In genomic region chr2:15591692-15592463, GRCh38 we compare ENCODE assay signal across 1 cellular context.
A peak's percentile ranks its signal among the peaks of the same experiment; 100 is the strongest.
TF ChIP-seq lines count a peak whose summit lies in the region.

DDX1 (plus strand) TSS chr2:15591868; CDS start chr2:15591934, 66 bp downstream.

TF ChIP-seq in K562, 482 proteins besides CTCF, POLR2A, EP300 and RAD21 (continued from another document and continues in another):
- TF ChIP-seq JUNB (CRISPR knock-in tag; conservative IDR thresholded peaks at IDR 0.05): no peak
- TF ChIP-seq AFF1 (IDR thresholded peaks at IDR 0.05; ENCODE audit: low read depth in 1 of 2, partially characterized antibody in 2 of 2): no peak
- TF ChIP-seq RREB1 (CRISPR knock-in tag; IDR thresholded peaks at IDR 0.05): no peak
- TF ChIP-seq GTF2E2 (tag; IDR thresholded peaks at IDR 0.05): peak; percentile 99
- peak; percentile 72; the same call in 1 of the 2 replicates for TF ChIP-seq ETS1 (conservative IDR thresholded peaks at IDR 0.05; ENCODE audit: control insufficient read depth, low read depth, low read length)
- TF ChIP-seq TCF7 (IDR thresholded peaks at IDR 0.05; ENCODE audit: borderline replicate concordance): 0 out of 2 replicates have a peak, but pooled peaks have one; percentile 54
- TF ChIP-seq CTBP1 (IDR thresholded peaks at IDR 0.05; ENCODE audit: borderline replicate concordance): peak; percentile 90
- TF ChIP-seq UBTF (IDR thresholded peaks at IDR 0.05; ENCODE audit: borderline replicate concordance in 1 of 2, low read depth in 2 of 2, low read length in 2 of 2): peak; percentile 86 to 96; a peak in 3 of 4 replicates
- TF ChIP-seq ZBTB7A (IDR thresholded peaks at IDR 0.05; ENCODE audit: borderline replicate concordance, control insufficient read depth, low read depth, low read length): peak; percentile 33; the same call in 1 of the 2 replicates
- TF ChIP-seq ESRRA (IDR thresholded peaks at IDR 0.05; ENCODE audit: borderline replicate concordance, low read depth): peak; percentile 69
- peak; percentile 88; the same call in 1 of the 2 replicates for TF ChIP-seq DIDO1 (tag; IDR thresholded peaks at IDR 0.05; ENCODE audit: low read depth)
- TF ChIP-seq ZNF133 (CRISPR knock-in tag; IDR thresholded peaks at IDR 0.05): no peak
- peak; percentile 73; the same call in 1 of the 2 replicates for TF ChIP-seq GTF2A2 (tag; IDR thresholded peaks at IDR 0.05)
- peak; percentile 86 for TF ChIP-seq VEZF1 (CRISPR knock-in tag; IDR thresholded peaks at IDR 0.05)
- TF ChIP-seq CCNT2 (IDR thresholded peaks at IDR 0.05; ENCODE audit: borderline replicate concordance, extremely low read depth, insufficient read length, low read depth, low read length): peak; percentile 90
- TF ChIP-seq ZNF121 (CRISPR knock-in tag; conservative IDR thresholded peaks at IDR 0.05): no peak; the same call in 1 of the 2 replicates
- peak in 1 of 2 experiments; percentile 88; a peak in 1 of 4 replicates for TF ChIP-seq FOXA3 (CRISPR knock-in tag; conservative IDR thresholded peaks at IDR 0.05 in 1 of 2, IDR thresholded peaks at IDR 0.05 in 1 of 2)
- TF ChIP-seq RUNX1 (IDR thresholded peaks at IDR 0.05; ENCODE audit: low read depth): no peak
- no peak for TF ChIP-seq PCBP2 (IDR thresholded peaks at IDR 0.05; ENCODE audit: low read depth, low read length, poor library complexity, severe bottlenecking)
- TF ChIP-seq CTCFL (IDR thresholded peaks at IDR 0.05; ENCODE audit: borderline replicate concordance, insufficient read depth, low read depth, low read length, poor library complexity, severe bottlenecking): no peak
- TF ChIP-seq PTTG1 (tag; IDR thresholded peaks at IDR 0.05; ENCODE audit: low read depth): no peak
- peak; percentile 70; the same call in 1 of the 2 replicates for TF ChIP-seq ZNF232 (CRISPR knock-in tag; IDR thresholded peaks at IDR 0.05)
- peak; percentile 95 for TF ChIP-seq ZNF511 (CRISPR knock-in tag; IDR thresholded peaks at IDR 0.05)
- TF ChIP-seq SUPT5H (IDR thresholded peaks at IDR 0.05): peak; percentile 93
- TF ChIP-seq JUND (IDR thresholded peaks at IDR 0.05; ENCODE audit: borderline replicate concordance, low read depth, low read length): peak; percentile 55; the same call in 1 of the 2 replicates
- no peak for TF ChIP-seq JUND (tag; IDR thresholded peaks at IDR 0.05; ENCODE audit: borderline replicate concordance, low read depth, low read length)
- TF ChIP-seq HMBOX1 (IDR thresholded peaks at IDR 0.05): no peak
- peak; percentile 87 for TF ChIP-seq PML (IDR thresholded peaks at IDR 0.05; ENCODE audit: low read length)
- no peak for TF ChIP-seq BRF2 (IDR thresholded peaks at IDR 0.05; ENCODE audit: borderline replicate concordance, insufficient read depth, insufficient read length)
- peak; percentile 100 for TF ChIP-seq GABPB1 (CRISPR knock-in tag; IDR thresholded peaks at IDR 0.05)
- TF ChIP-seq ZNF224 (CRISPR knock-in tag; IDR thresholded peaks at IDR 0.05): peak; percentile 53; the same call in 1 of the 2 replicates
- 0 out of 2 replicates have a peak, but pooled peaks have one; percentile 41 for TF ChIP-seq TEAD4 (IDR thresholded peaks at IDR 0.05; ENCODE audit: low read length)
- peak; percentile 75; the same call in 1 of the 2 replicates for TF ChIP-seq TEAD4 (CRISPR knock-in tag; IDR thresholded peaks at IDR 0.05; ENCODE audit: borderline replicate concordance)
- no peak for TF ChIP-seq MXI1 (IDR thresholded peaks at IDR 0.05; ENCODE audit: low read depth, low read length)
- TF ChIP-seq ZNF354B (CRISPR knock-in tag; IDR thresholded peaks at IDR 0.05): no peak
- peak; percentile 55; the same call in 1 of the 2 replicates for TF ChIP-seq CEBPG (CRISPR knock-in tag; IDR thresholded peaks at IDR 0.05)
- TF ChIP-seq CEBPG (tag; conservative IDR thresholded peaks at IDR 0.05 in 1 of 2, IDR thresholded peaks at IDR 0.05 in 1 of 2): no peak
